10 cellular contexts compared by ENCODE assay signal in genomic region chr1:193031431-193031830, GRCh38. TPM values are rescaled to one million over a fixed set of nuclear protein-coding genes. Genes with fewer than 3 reads are reported as not detected.
DNase-seq lines count a peak whose midpoint lies in the region; ATAC-seq, FAIRE-seq and TF ChIP-seq lines count a peak whose summit lies in the region.
"Had no signal": no experiment of that assay in that cellular context is flagged by ENCODE, and none has a peak within 500 bp of the region (broad histone marks: within the 10 kb centered on the region; RNA-seq: fewer than 3 reads in every experiment).

No MANE protein-coding gene starts in this region.

- no peaks in the 10 kb centered on the region for H3K9me3 ChIP-seq in neural progenitor cell (ENCODE audit: low read depth)
- H3K9me3 ChIP-seq: SJCRH30 had no signal

- H3K79me2 ChIP-seq in neural progenitor cell (ENCODE audit: low read depth): peaks cover 46% of the 10 kb centered on the region

- DNase-seq in DMS 273 (lab: John Stamatoyannopoulos, UW; ENCODE audit: unreplicated experiment): peak; percentile 5
- DNase-seq in DMS 273 treated with DMSO at 0.1 percent for 48 hours (lab: John Stamatoyannopoulos, UW): no peak
- peak; percentile 26 for DNase-seq in HT-29 (ENCODE audit: low spot score)
- DNase-seq in brain microvascular endothelial cell: no peak
- DNase-seq in neural progenitor cell (ENCODE audit: low spot score): no peak
- no peak for DNase-seq in NCI-H1105 (lab: John Stamatoyannopoulos, UW)
- DNase-seq in GM12891 (ENCODE audit: insufficient read length, low spot score): no peak

- H3F3A ChIP-seq in neural progenitor cell (ENCODE audit: low read depth): no peaks in the 10 kb centered on the region

- no peaks in the 10 kb centered on the region for H3K36me3 ChIP-seq in brain microvascular endothelial cell (replicated peaks)
- H3K36me3 ChIP-seq in neural progenitor cell: peaks cover 3% of the 10 kb centered on the region
- H3K36me3 ChIP-seq: SJCRH30 had no signal

- peaks cover 9% of the 10 kb centered on the region for H3K9me3 Mint-ChIP-seq in neural progenitor cell

- H4K20me1 ChIP-seq in neural progenitor cell (ENCODE audit: low read depth): no peaks in the 10 kb centered on the region

- H3K27me3 Mint-ChIP-seq in neural progenitor cell (ENCODE audit: insufficient read depth, low read depth): no peaks in the 10 kb centered on the region

- H3K4me2 ChIP-seq in neural progenitor cell: no peak overlapping the region

- H3K27me3 ChIP-seq in brain microvascular endothelial cell (replicated peaks): no peaks in the 10 kb centered on the region
- H3K27me3 ChIP-seq in neural progenitor cell: no peaks in the 10 kb centered on the region
- H3K27me3 ChIP-seq: SJCRH30 had no signal

- no peak overlapping the region for H3K4me3 Mint-ChIP-seq in neural progenitor cell

- no peak overlapping the region for H3K27ac Mint-ChIP-seq in neural progenitor cell

- no peak for ATAC-seq in GM21737 (IDR thresholded peaks at IDR 0.05; ENCODE audit: unreplicated experiment)

- H3K27ac ChIP-seq in brain microvascular endothelial cell (no peak overlapping the region), neural progenitor cell (no peak overlapping the region)
- H3K27ac ChIP-seq: SJCRH30 had no signal

- no peak for TF ChIP-seq POLR2A in GM12891 (IDR thresholded peaks at IDR 0.05; ENCODE audit: low read depth, low read length)

- H3K4me1 ChIP-seq in neural progenitor cell: no peaks in the 10 kb centered on the region
- H3K4me1 ChIP-seq: SJCRH30 had no signal

- H3K4me1 Mint-ChIP-seq in neural progenitor cell: no peaks in the 10 kb centered on the region

- peaks cover 17% of the 10 kb centered on the region for H3K36me3 Mint-ChIP-seq in neural progenitor cell

- no peak for FAIRE-seq in GM12891 (lab: Jason Lieb, UNC)
- FAIRE-seq: H1 had no signal

- no peak overlapping the region for H2AFZ ChIP-seq in neural progenitor cell (replicated peaks)

- H3K4me3 ChIP-seq in brain microvascular endothelial cell (ENCODE audit: low read depth, low read length) (no peak overlapping the region), neural progenitor cell (no peak overlapping the region)
- H3K4me3 ChIP-seq: SJCRH30 had no signal

- in situ Hi-C loops in brain microvascular endothelial cell (cut with HindIII; ENCODE audit: low pct_ligation_motif_present, low sequenced_read_pairs): no loop called here

- H3K9ac ChIP-seq in neural progenitor cell: no peak overlapping the region

- TF ChIP-seq CTCF in brain microvascular endothelial cell (IDR thresholded peaks at IDR 0.05; ENCODE audit: low read depth, low read length, missing control alignments) (peak; percentile 19), neural progenitor cell (IDR thresholded peaks at IDR 0.05) (peak; percentile 18)

TF ChIP-seq in GM12891, 5 proteins besides CTCF, POLR2A, EP300 and RAD21:
- TF ChIP-seq POLR2AphosphoS5 (IDR thresholded peaks at IDR 0.05; ENCODE audit: low read depth, low read length) (no peak), SPI1 (IDR thresholded peaks at IDR 0.05; ENCODE audit: low read depth, low read length) (no peak), PAX5 (IDR thresholded peaks at IDR 0.05; ENCODE audit: insufficient read depth, low read length, severe bottlenecking) (no peak), POU2F2 (IDR thresholded peaks at IDR 0.05; ENCODE audit: low read depth, low read length) (no peak), TAF1 (IDR thresholded peaks at IDR 0.05; ENCODE audit: low read depth, low read length) (no peak)

RNA-seq across cellular contexts. Expression of gene UCHL5, which starts 27.7 kb away (rescaled TPM):
- total RNA-seq in HT-29 (2014; rRNA removed; shearing (Covaris generic)): 23.5 and 23.6 TPM in 2 replicates
- total RNA-seq in neural progenitor cell (ENCODE audit: low replicate concordance): 21.8 and 49.4 TPM in 2 replicates
- 42.7 TPM for polyA plus RNA-seq in GM12891 (2012; ENCODE audit: low read depth, missing spikeins)

RNA-seq across cellular contexts. Expression of gene RO60, which starts 28.0 kb away (rescaled TPM):
- total RNA-seq in HT-29 (2014; rRNA removed; shearing (Covaris generic)): 46.4 and 62.5 TPM in 2 replicates
- total RNA-seq in neural progenitor cell (ENCODE audit: low replicate concordance): 158 and 200 TPM in 2 replicates
- 14.8 TPM for polyA plus RNA-seq in GM12891 (2012; ENCODE audit: low read depth, missing spikeins)

Comparison
In these comparisons a context has a peak if more than half of its experiments do, and no peak if none do; other contexts are left out.
1. DNase-seq: peak in DMS 273 (single experiment) and HT-29 (single experiment); none in DMS 273 treated with DMSO at 0.1 percent for 48 hours (single experiment), brain microvascular endothelial cell (single experiment), neural progenitor cell (single experiment), NCI-H1105 (single experiment) and GM12891 (single experiment).